13 cellular contexts compared by ENCODE assay signal in genomic region chr6:41053056-41053455, GRCh38. TPM values are rescaled to one million over a fixed set of nuclear protein-coding genes. Genes with fewer than 3 reads are reported as not detected.
DNase-seq lines count a peak whose midpoint lies in the region; ATAC-seq, FAIRE-seq and TF ChIP-seq lines count a peak whose summit lies in the region.
"Had no signal": no experiment of that assay in that cellular context is flagged by ENCODE, and none has a peak within 500 bp of the region (broad histone marks: within the 10 kb centered on the region; RNA-seq: fewer than 3 reads in every experiment).

TSS of gene APOBEC2 (plus strand) at chr6:41053202. CDS start at chr6:41053348, 146 bp downstream.

- H3K27ac Mint-ChIP-seq in GM23338: no peak within 1 kb of the TSS
- peak within 1 kb of the TSS; percentile 84 for H3K27ac Mint-ChIP-seq in activated naive CD8-positive, alpha-beta T cell treated with anti-CD3 and anti-CD28 coated beads, Interleukin-2, amount 10 ng/mL, durations not matched to agents 7 days and 5 days

- POLR2A ChIA-PET in activated naive CD8-positive, alpha-beta T cell treated with anti-CD3 and anti-CD28 coated beads, Interleukin-2, amount 10 ng/mL, durations not matched to agents 7 days and 5 days (lab: Charles Lee): interaction anchor here (1.2 to 1.5 kb wide), 2 partner anchors 22 to 25 kb away, joined by 3 to 5 read pairs; no protein-coding TSS in a partner anchor
- POLR2A ChIA-PET in GM10248 (lab: Yijun Ruan, JAX): no interaction called here

- CTCF ChIA-PET in GM10248 (lab: Yijun Ruan, JAX): interaction anchor here (0.9 to 9.9 kb wide), 5 partner anchors 10 to 26 kb away, joined by 3 to 85 read pairs (median 4); partner anchors contain the start of genes TSPO2 and UNC5CL

- peak; percentile 43 for ATAC-seq in GM23338
- ATAC-seq in activated naive CD8-positive, alpha-beta T cell treated with anti-CD3 and anti-CD28 coated beads, Interleukin-2, amount 10 ng/mL, durations not matched to agents 7 days and 5 days (ENCODE audit: low read depth): no peak

- peaks cover 2% of the 10 kb centered on the region for H3K27me3 Mint-ChIP-seq in GM23338 (ENCODE audit: insufficient read depth, low read depth, poor library complexity)
- H3K27me3 Mint-ChIP-seq in activated naive CD8-positive, alpha-beta T cell treated with anti-CD3 and anti-CD28 coated beads, Interleukin-2, amount 10 ng/mL, durations not matched to agents 7 days and 5 days: no peaks in the 10 kb centered on the region

- H4K20me1 ChIP-seq in BLaER1 (no peaks in the 10 kb centered on the region), GM23338 (replicated peaks; ENCODE audit: insufficient read depth) (no peaks in the 10 kb centered on the region)

- no peak within 1 kb of the TSS for H3K4me3 ChIP-seq in BLaER1
- no peak within 1 kb of the TSS for H3K4me3 ChIP-seq in GM23338
- no peak within 1 kb of the TSS for H3K4me3 ChIP-seq in muscle layer of colon (ENCODE audit: low read depth in 1 of 2, low read length in 2 of 2)

- in situ Hi-C loops in GM13976 (cut with MboI; ENCODE audit: low sequenced_read_pairs, unreplicated experiment): no loop called here

- H3K4me1 ChIP-seq in BLaER1 (peaks cover 67% of the 10 kb centered on the region), GM23338 (ENCODE audit: insufficient read depth) (peaks cover 12% of the 10 kb centered on the region), muscle layer of colon (ENCODE audit: insufficient read depth, low read length) (peaks cover 48% of the 10 kb centered on the region)

- H3K27ac ChIP-seq in BLaER1 (peak within 1 kb of the TSS; percentile 66), GM23338 (ENCODE audit: low read depth) (no peak within 1 kb of the TSS), muscle layer of colon (ENCODE audit: low read depth, low read length) (peak within 1 kb of the TSS; percentile 38)

- DNase-seq in GM23338 (ENCODE audit: low spot score): no peak
- no peak for DNase-seq in activated naive CD8-positive, alpha-beta T cell treated with anti-CD3 and anti-CD28 coated beads, Interleukin-2, amount 10 ng/mL, durations not matched to agents 7 days and 5 days
- DNase-seq in GM10248 (ENCODE audit: extremely low spot score): no peak
- DNase-seq in NCI-H345 (lab: John Stamatoyannopoulos, UW): no peak
- no peak for DNase-seq in GM12891 (ENCODE audit: insufficient read length, low spot score)
- DNase-seq in GM13976 (ENCODE audit: low spot score): no peak
- DNase-seq: IMR-90, NCI-H2107 had no signal

- H3F3A ChIP-seq in GM23338 (replicated peaks; ENCODE audit: low read depth): no peaks in the 10 kb centered on the region

- no peak for TF ChIP-seq POLR2A in GM12891 (IDR thresholded peaks at IDR 0.05; ENCODE audit: low read depth, low read length)

- FAIRE-seq in GM12891 (lab: Jason Lieb, UNC): no peak

- no peak within 1 kb of the TSS for H2AFZ ChIP-seq in GM23338

- H3K4me2 ChIP-seq in BLaER1: peak within 1 kb of the TSS; percentile 84
- no peak within 1 kb of the TSS for H3K4me2 ChIP-seq in GM23338

- no peaks in the 10 kb centered on the region for H3K79me2 ChIP-seq in GM23338 (replicated peaks; ENCODE audit: insufficient read depth)

- H3K4me1 Mint-ChIP-seq in GM23338: peaks cover 19% of the 10 kb centered on the region
- peaks cover 16% of the 10 kb centered on the region for H3K4me1 Mint-ChIP-seq in activated naive CD8-positive, alpha-beta T cell treated with anti-CD3 and anti-CD28 coated beads, Interleukin-2, amount 10 ng/mL, durations not matched to agents 7 days and 5 days

- H3K4me3 Mint-ChIP-seq in GM23338: no peak within 1 kb of the TSS
- peak within 1 kb of the TSS; percentile 6 for H3K4me3 Mint-ChIP-seq in activated naive CD8-positive, alpha-beta T cell treated with anti-CD3 and anti-CD28 coated beads, Interleukin-2, amount 10 ng/mL, durations not matched to agents 7 days and 5 days

- no peaks in the 10 kb centered on the region for H3K9me3 ChIP-seq in BLaER1
- no peaks in the 10 kb centered on the region for H3K9me3 ChIP-seq in muscle layer of colon (ENCODE audit: low read length)

- H3K9me3 Mint-ChIP-seq in GM23338: no peaks in the 10 kb centered on the region
- no peaks in the 10 kb centered on the region for H3K9me3 Mint-ChIP-seq in activated naive CD8-positive, alpha-beta T cell treated with anti-CD3 and anti-CD28 coated beads, Interleukin-2, amount 10 ng/mL, durations not matched to agents 7 days and 5 days

- TF ChIP-seq CTCF in GM23338 (conservative IDR thresholded peaks at IDR 0.05; ENCODE audit: low read depth in 2 of 2) (no peak), GM10248 (IDR thresholded peaks at IDR 0.05; ENCODE audit: control extremely low read depth, extremely low read depth, low read depth, missing control alignments) (no peak), GM13976 (IDR thresholded peaks at IDR 0.05; ENCODE audit: borderline replicate concordance, control extremely low read depth, extremely low read depth, insufficient read depth, missing control alignments) (no peak)

- H3K9ac ChIP-seq in BLaER1: no peak within 1 kb of the TSS
- H3K9ac ChIP-seq in muscle layer of colon (ENCODE audit: low read length): no peak within 1 kb of the TSS

- no peaks in the 10 kb centered on the region for H3K27me3 ChIP-seq in BLaER1
- no peaks in the 10 kb centered on the region for H3K27me3 ChIP-seq in GM23338 (ENCODE audit: insufficient read depth)
- no peaks in the 10 kb centered on the region for H3K27me3 ChIP-seq in muscle layer of colon (ENCODE audit: control insufficient read depth in 1 of 2, insufficient read depth in 2 of 2, low read length in 2 of 2)

- no peaks in the 10 kb centered on the region for H3K36me3 Mint-ChIP-seq in GM23338 (ENCODE audit: low read depth)
- peaks cover 11% of the 10 kb centered on the region for H3K36me3 Mint-ChIP-seq in activated naive CD8-positive, alpha-beta T cell treated with anti-CD3 and anti-CD28 coated beads, Interleukin-2, amount 10 ng/mL, durations not matched to agents 7 days and 5 days

- no peaks in the 10 kb centered on the region for H3K9me2 ChIP-seq in GM23338 (ENCODE audit: insufficient read depth)

- H3K36me3 ChIP-seq in BLaER1: no peaks in the 10 kb centered on the region
- no peaks in the 10 kb centered on the region for H3K36me3 ChIP-seq in GM23338 (ENCODE audit: insufficient read depth)
- no peaks in the 10 kb centered on the region for H3K36me3 ChIP-seq in muscle layer of colon (ENCODE audit: insufficient read depth, low read length)

TF ChIP-seq in GM23338, 12 proteins besides CTCF, POLR2A, EP300 and RAD21 (continues in another document):
- TF ChIP-seq STAT1 (IDR thresholded peaks at IDR 0.05; ENCODE audit: unreplicated experiment) (no peak), POLR2AphosphoS5 (IDR thresholded peaks at IDR 0.05; ENCODE audit: low read depth) (no peak)

TF ChIP-seq in GM12891, 5 proteins besides CTCF, POLR2A, EP300 and RAD21:
- TF ChIP-seq PAX5 (IDR thresholded peaks at IDR 0.05; ENCODE audit: insufficient read depth, low read length, severe bottlenecking) (no peak), TAF1 (IDR thresholded peaks at IDR 0.05; ENCODE audit: low read depth, low read length) (no peak), SPI1 (IDR thresholded peaks at IDR 0.05; ENCODE audit: low read depth, low read length) (no peak), POLR2AphosphoS5 (IDR thresholded peaks at IDR 0.05; ENCODE audit: low read depth, low read length) (no peak)

RNA-seq across cellular contexts. Expression of gene APOBEC2, which starts in this region (rescaled TPM):
- total RNA-seq in GM23338 (2014; rRNA removed; shearing (Covaris generic)): not detected in 2 replicates
- polyA plus RNA-seq in GM23338 (2016; fragmentation: Nextera tagmentation; extraction: Ambion mirVana): 0.77 and 2.4 TPM in 2 replicates
- not detected for total RNA-seq in activated naive CD8-positive, alpha-beta T cell treated with anti-CD3 and anti-CD28 coated beads, Interleukin-2, amount 10 ng/mL, durations not matched to agents 7 days and 5 days
- polyA plus RNA-seq in GM12891 (2012; ENCODE audit: low read depth, missing spikeins): not detected
- total RNA-seq: dermis microvascular lymphatic vessel endothelial cell; IMR-90; lung microvascular endothelial cell; T-helper 1 cell treated with Interleukin-12 subunit alpha and Interleukin-12 subunit beta and Interleukin-4 antibody, amounts not matched to agents 30 ng/mL and 1 ng/mL, for 36 hours had no signal
- polyA plus RNA-seq: IMR-90 had no signal
